Comparison of ENCODE assay signal across 8 cellular contexts in the genomic region with DNA sequence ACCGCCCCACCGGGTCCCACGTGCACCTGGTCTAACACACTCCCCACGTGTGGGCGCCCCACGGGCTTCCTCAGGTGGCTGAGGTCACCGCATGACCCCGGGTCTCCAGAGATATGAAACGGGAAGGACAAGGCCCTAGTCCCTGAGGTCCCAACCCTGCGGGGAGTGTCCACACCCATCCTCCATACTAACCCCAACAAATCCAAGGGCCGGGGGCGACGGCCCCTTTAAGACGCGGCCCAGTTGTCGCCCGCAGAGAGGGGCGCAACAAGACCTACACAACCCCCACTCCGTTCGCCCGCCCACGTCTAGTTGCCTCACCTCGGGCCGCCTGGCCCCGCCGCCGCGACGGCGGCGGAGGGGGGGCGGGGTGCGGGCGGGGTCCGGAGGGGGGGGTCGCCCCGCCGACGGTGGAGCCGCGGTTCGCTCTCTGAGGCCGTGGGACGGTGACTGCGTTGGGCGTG. TPM values are rescaled to one million over a fixed set of nuclear protein-coding genes. Genes with fewer than 3 reads are reported as not detected.
DNase-seq lines count a peak whose midpoint lies in the region; ATAC-seq and TF ChIP-seq lines count a peak whose summit lies in the region.

No MANE protein-coding gene starts in this region.

- DNase-seq in NCI-H1105 (lab: John Stamatoyannopoulos, UW) = peak; percentile 2
- DNase-seq in activated CD4-positive, alpha-beta T cell treated with anti-CD3 and anti-CD28 coated beads, Interleukin-2, amount 50 U/mL, for 4 hours = peak; percentile 83 to 87
- peak; percentile 34 to 72 (median 56) for DNase-seq in dorsolateral prefrontal cortex
- peak; percentile 72 for DNase-seq in mesenchymal stem cell
- peak; percentile 45 for DNase-seq in stimulated activated CD8-positive, alpha-beta memory T cell treated with anti-CD3 and anti-CD28 coated beads, Interleukin-12 subunit alpha, Interleukin-12 subunit beta, amount 100 ng/mL, for 24 hours (ENCODE audit: extremely low read depth)
- no peak for DNase-seq in DMS114 treated with DMSO at 0.1 percent for 48 hours (lab: John Stamatoyannopoulos, UW; ENCODE audit: unreplicated experiment)

- peak overlapping the region; percentile 99 for H2BK5ac ChIP-seq in mesenchymal stem cell (ENCODE audit: low read depth, low read length, poor library complexity, severe bottlenecking)

- ATAC-seq in GM18498 (IDR thresholded peaks at IDR 0.05; ENCODE audit: unreplicated experiment) = peak; percentile 56
- ATAC-seq in HG02571 (IDR thresholded peaks at IDR 0.05; ENCODE audit: unreplicated experiment) = peak; percentile 43

- peak overlapping the region; percentile 100 for H2BK120ac ChIP-seq in mesenchymal stem cell (ENCODE audit: low read depth, low read length)

- intact Hi-C loops in dorsolateral prefrontal cortex (cut with DNase I) = loop anchor here (1.0 to 10.0 kb wide), 6 partner anchors 115 to 361 kb away; partner anchors contain the start of genes EXD1 (in 2 of the 2), CHP1 (in 1 of the 2), RMDN3 (in 1 of the 2) and RTF1 (in 1 of the 2)

- peak overlapping the region; percentile 89 to 100 (median 99) for H3K27ac ChIP-seq in dorsolateral prefrontal cortex
- peak overlapping the region; percentile 91 for H3K27ac ChIP-seq in mesenchymal stem cell (ENCODE audit: low read length, poor library complexity, severe bottlenecking)

- peak overlapping the region; percentile 94 for H3K9ac ChIP-seq in mesenchymal stem cell (ENCODE audit: low read length)

- H2BK15ac ChIP-seq in mesenchymal stem cell (ENCODE audit: low read depth, poor library complexity, severe bottlenecking) = peak overlapping the region; percentile 98

- H3K4me3 ChIP-seq in dorsolateral prefrontal cortex (peak overlapping the region; percentile 68 to 99 (median 92)), mesenchymal stem cell (ENCODE audit: insufficient read depth in 1 of 2, low read depth in 1 of 2, low read length in 2 of 2) (peak overlapping the region; percentile 83 to 100)

- no peaks in the 10 kb centered on the region for H3K9me3 ChIP-seq in mesenchymal stem cell (ENCODE audit: control insufficient read depth, low read length)

- H3K36me3 ChIP-seq in mesenchymal stem cell (ENCODE audit: control insufficient read depth in 1 of 2, insufficient read depth in 2 of 2, low read depth in 1 of 2, low read length in 2 of 2) = peaks cover 0 to 5% of the 10 kb centered on the region in 2 experiments

- no peaks in the 10 kb centered on the region for H3K27me3 ChIP-seq in dorsolateral prefrontal cortex
- H3K27me3 ChIP-seq in mesenchymal stem cell (ENCODE audit: control insufficient read depth in 1 of 2, insufficient read depth in 1 of 2, low read length in 2 of 2) = no peaks in the 10 kb centered on the region

- H3K14ac ChIP-seq in mesenchymal stem cell (ENCODE audit: low read length in 2 of 2) = peak overlapping the region in 1 of 2 experiments; percentile 100

- no peak for TF ChIP-seq CTCF in dorsolateral prefrontal cortex (IDR thresholded peaks at IDR 0.05 in 54 of 56, conservative IDR thresholded peaks at IDR 0.05 in 2 of 56; ENCODE audit: low read depth in 1 of 56, partially characterized antibody in 56 of 56)

- peak overlapping the region; percentile 100 for H3K18ac ChIP-seq in mesenchymal stem cell (ENCODE audit: low read depth in 1 of 2, low read length in 2 of 2)

- WGBS in mesenchymal stem cell = under 1% methylated on average over 15 of the region's 46 CpGs

- H3K79me1 ChIP-seq in mesenchymal stem cell (replicated peaks; ENCODE audit: low read length, poor library complexity, severe bottlenecking) = peaks cover 7% of the 10 kb centered on the region

- H4K91ac ChIP-seq in mesenchymal stem cell (ENCODE audit: low read length) = peak overlapping the region; percentile 100

- H4K8ac ChIP-seq in mesenchymal stem cell (ENCODE audit: low read length) = peak overlapping the region; percentile 100

- peak overlapping the region in 1 of 2 experiments; percentile 37 for H2BK12ac ChIP-seq in mesenchymal stem cell (ENCODE audit: low read length in 2 of 2)

- H3K23ac ChIP-seq in mesenchymal stem cell (ENCODE audit: low read length in 2 of 2) = peak overlapping the region in 1 of 2 experiments; percentile 99

- H3K4me2 ChIP-seq in mesenchymal stem cell (ENCODE audit: low read length, poor library complexity, severe bottlenecking) = peak overlapping the region; percentile 62

- peak overlapping the region; percentile 98 to 100 for H3K4ac ChIP-seq in mesenchymal stem cell (ENCODE audit: low read depth in 1 of 2, low read length in 2 of 2)

- peak overlapping the region; percentile 98 for H2AFZ ChIP-seq in mesenchymal stem cell (ENCODE audit: low read depth, low read length)

- H2AK5ac ChIP-seq in mesenchymal stem cell (ENCODE audit: low read length, severe bottlenecking) = peak overlapping the region; percentile 91

- peaks cover 6% of the 10 kb centered on the region for H3K4me1 ChIP-seq in mesenchymal stem cell (ENCODE audit: control insufficient read depth, insufficient read depth, low read depth, low read length)

RNA-seq across cellular contexts. Expression of gene INO80, which starts 0.4 kb away (rescaled TPM):
- 10 to 100 TPM; 15.8 to 35.4 (median 24.2) TPM for total RNA-seq in dorsolateral prefrontal cortex
- 8.4 TPM for polyA plus RNA-seq in mesenchymal stem cell (2013, experiment 1 of 2)
- polyA plus RNA-seq in mesenchymal stem cell (2013, experiment 2 of 2) = 8.1 TPM
